22 cellular contexts compared by ENCODE assay signal in genomic region chr5:62626534-62626933, GRCh38.
"Had no signal": no experiment of that assay in that cellular context is flagged by ENCODE, and none has a peak within 500 bp of the region (broad histone marks: within the 10 kb centered on the region; RNA-seq: fewer than 3 reads in every experiment).

No MANE protein-coding gene starts in this region.

- H3K4me3 Mint-ChIP-seq: activated CD8-positive, alpha-beta T cell treated with anti-CD3 and anti-CD28 coated beads for 36 hours; activated naive CD4-positive, alpha-beta T cell treated with anti-CD3 and anti-CD28 coated beads, Interleukin-2, amount 50 U/mL, for 24 hours; activated T-cell treated with anti-CD3 and anti-CD28 coated beads, Interleukin-2, amount 50 U/mL, for 72 hours; T-cell had no signal

- H3K4me3 ChIP-seq: breast epithelium, MG63 had no signal

- H3K27me3 ChIP-seq: breast epithelium, MG63 had no signal

- H3K4me1 ChIP-seq: breast epithelium had no signal

- H3K27me3 Mint-ChIP-seq: activated CD8-positive, alpha-beta T cell treated with anti-CD3 and anti-CD28 coated beads for 36 hours; activated naive CD4-positive, alpha-beta T cell treated with anti-CD3 and anti-CD28 coated beads, Interleukin-2, amount 50 U/mL, for 24 hours; T-cell had no signal

- DNase-seq: activated CD4-positive, alpha-beta T cell treated with anti-CD3 and anti-CD28 coated beads for 4 hours; activated CD8-positive, alpha-beta memory T cell treated with anti-CD3 and anti-CD28 coated beads, Interleukin-2, amount 50 U/mL, for 4 hours; activated CD8-positive, alpha-beta T cell treated with anti-CD3 and anti-CD28 coated beads for 36 hours; activated naive CD4-positive, alpha-beta T cell; activated T-cell treated with anti-CD3 and anti-CD28 coated beads, Interleukin-2, amount 50 U/mL, for 72 hours; aorta; central memory CD4-positive, alpha-beta T cell; MG63; NCI-H1105; NCI-H1436; NCI-H1694 treated with DMSO at 0.1 percent for 48 hours; NCI-H2029 treated with DMSO at 0.1 percent for 48 hours; NCI-H345; NCI-H510A; NCI-H526 treated with DMSO at 0.1 percent for 48 hours; NCI-H82; SIG-M5; T-cell had no signal

- H3K9me3 Mint-ChIP-seq: activated CD8-positive, alpha-beta T cell treated with anti-CD3 and anti-CD28 coated beads for 36 hours; activated naive CD4-positive, alpha-beta T cell treated with anti-CD3 and anti-CD28 coated beads, Interleukin-2, amount 50 U/mL, for 24 hours; activated T-cell treated with anti-CD3 and anti-CD28 coated beads, Interleukin-2, amount 50 U/mL, for 72 hours; activated T-helper 2 cell treated with anti-CD3 and anti-CD28 coated beads, Interferon-gamma antibody, Interleukin-2, Interleukin-4, amounts not matched to agents 10 μg/mL and 5 μg/mL and 100 μg/mL, durations not matched to agents 14 hours and 24 hours and 36 hours; T-cell had no signal

- H3K9me3 ChIP-seq: breast epithelium, MG63 had no signal

- H3K27ac Mint-ChIP-seq: activated CD8-positive, alpha-beta T cell treated with anti-CD3 and anti-CD28 coated beads for 36 hours; activated naive CD4-positive, alpha-beta T cell treated with anti-CD3 and anti-CD28 coated beads, Interleukin-2, amount 50 U/mL, for 24 hours; activated T-cell treated with anti-CD3 and anti-CD28 coated beads, Interleukin-2, amount 50 U/mL, for 72 hours; activated T-helper 2 cell treated with anti-CD3 and anti-CD28 coated beads, Interferon-gamma antibody, Interleukin-2, Interleukin-4, amounts not matched to agents 10 μg/mL and 5 μg/mL and 100 μg/mL, durations not matched to agents 14 hours and 24 hours and 36 hours had no signal

- H3K36me3 ChIP-seq: breast epithelium had no signal

- H3K27ac ChIP-seq: breast epithelium, VCaP had no signal

- H3K4me1 Mint-ChIP-seq: activated naive CD4-positive, alpha-beta T cell treated with anti-CD3 and anti-CD28 coated beads, Interleukin-2, amount 50 U/mL, for 24 hours had no signal
